21 cellular contexts compared by ENCODE assay signal in genomic region chr3:138031536-138031935, GRCh38.
DNase-seq lines count a peak whose midpoint lies in the region; ATAC-seq and TF ChIP-seq lines count a peak whose summit lies in the region.
"Had no signal": no experiment of that assay in that cellular context is flagged by ENCODE, and none has a peak within 500 bp of the region (broad histone marks: within the 10 kb centered on the region; RNA-seq: fewer than 3 reads in every experiment).

No MANE protein-coding gene starts in this region.

- no peaks in the 10 kb centered on the region for H3K4me1 Mint-ChIP-seq in stimulated activated naive CD8-positive, alpha-beta T cell treated with anti-CD3 and anti-CD28 coated beads, Interleukin-15, amount 100 ng/mL, for 72 hours
- H3K4me1 Mint-ChIP-seq: B cell had no signal

- DNase-seq in stimulated activated naive CD8-positive, alpha-beta T cell treated with anti-CD3 and anti-CD28 coated beads, Interleukin-15, amount 100 ng/mL, for 72 hours: no peak
- no peak for DNase-seq in stimulated activated naive CD8-positive, alpha-beta T cell treated with anti-CD3 and anti-CD28 coated beads, Interleukin-15, Interleukin-2, amounts not matched to agents 100 U/mL and 50 U/mL, for 24 hours
- DNase-seq in activated CD4-positive, alpha-beta T cell treated with anti-CD3 and anti-CD28 coated beads, Interleukin-2, amount 50 U/mL, for 4 hours: no peak
- no peak for DNase-seq in foreskin fibroblast
- DNase-seq: AML-193; CD4-positive, alpha-beta T cell; CD8-positive, alpha-beta T cell; COR-L47; DMS 273 treated with DMSO at 0.1 percent for 48 hours; DMS153; DMS53; DMS79; DND-41; EL; GDM1 had no signal

- H3K9me3 Mint-ChIP-seq in stimulated activated naive CD8-positive, alpha-beta T cell treated with anti-CD3 and anti-CD28 coated beads, Interleukin-15, amount 100 ng/mL, for 72 hours: no peaks in the 10 kb centered on the region
- H3K9me3 Mint-ChIP-seq: CD4-positive, alpha-beta T cell; CD8-positive, alpha-beta T cell had no signal

- H3K4me3 ChIP-seq in foreskin fibroblast (ENCODE audit: low read depth in 1 of 2, low read length in 2 of 2): no peak overlapping the region
- H3K4me3 ChIP-seq: A549; BLaER1 treated with 17β-estradiol and CSF1 and Interleukin-3, amounts not matched to agents 10 nM and 100 nM had no signal

- TF ChIP-seq POLR2A in GM18505 (IDR thresholded peaks at IDR 0.05; ENCODE audit: borderline replicate concordance, extremely low read depth, insufficient read depth, insufficient read length): no peak

- no peak for TF ChIP-seq CTCF in foreskin fibroblast (IDR thresholded peaks at IDR 0.05; ENCODE audit: low read depth, low read length)

- H3K27me3 Mint-ChIP-seq in stimulated activated naive CD8-positive, alpha-beta T cell treated with anti-CD3 and anti-CD28 coated beads, Interleukin-15, amount 100 ng/mL, for 72 hours: peaks cover 42% of the 10 kb centered on the region

- H3K4me3 Mint-ChIP-seq in stimulated activated naive CD8-positive, alpha-beta T cell treated with anti-CD3 and anti-CD28 coated beads, Interleukin-15, amount 100 ng/mL, for 72 hours: no peak overlapping the region
- H3K4me3 Mint-ChIP-seq: B cell; CD4-positive, alpha-beta T cell; CD8-positive, alpha-beta T cell had no signal

- peak; percentile 26 for ATAC-seq in stimulated activated naive CD8-positive, alpha-beta T cell treated with anti-CD3 and anti-CD28 coated beads, Interleukin-15, amount 100 ng/mL, for 72 hours
- ATAC-seq in stimulated activated naive CD8-positive, alpha-beta T cell treated with anti-CD3 and anti-CD28 coated beads, Interleukin-15, Interleukin-2, amounts not matched to agents 100 U/mL and 50 U/mL, for 24 hours: no peak
- ATAC-seq in GM19351 (IDR thresholded peaks at IDR 0.05; ENCODE audit: unreplicated experiment): peak; percentile 30
- peak; percentile 35 for ATAC-seq in HG03432 (IDR thresholded peaks at IDR 0.05; ENCODE audit: unreplicated experiment)
- ATAC-seq in GM18505 (IDR thresholded peaks at IDR 0.05; ENCODE audit: unreplicated experiment): no peak
- ATAC-seq: A549; CD8-positive, alpha-beta T cell had no signal

- H3K27ac Mint-ChIP-seq in stimulated activated naive CD8-positive, alpha-beta T cell treated with anti-CD3 and anti-CD28 coated beads, Interleukin-15, amount 100 ng/mL, for 72 hours: peak overlapping the region; percentile 24 to 73
- H3K27ac Mint-ChIP-seq: B cell; CD4-positive, alpha-beta T cell; CD8-positive, alpha-beta T cell had no signal

Comparison
In these comparisons a context has a peak if more than half of its experiments do, and no peak if none do; other contexts are left out.
1. ATAC-seq: peak in stimulated activated naive CD8-positive, alpha-beta T cell treated with anti-CD3 and anti-CD28 coated beads, Interleukin-15, amount 100 ng/mL, for 72 hours (single experiment), GM19351 (single experiment) and HG03432 (single experiment); none in stimulated activated naive CD8-positive, alpha-beta T cell treated with anti-CD3 and anti-CD28 coated beads, Interleukin-15, Interleukin-2, amounts not matched to agents 100 U/mL and 50 U/mL, for 24 hours (single experiment) and GM18505 (single experiment).